Comparison of ENCODE assay signal across 12 cellular contexts in the genomic region with DNA sequence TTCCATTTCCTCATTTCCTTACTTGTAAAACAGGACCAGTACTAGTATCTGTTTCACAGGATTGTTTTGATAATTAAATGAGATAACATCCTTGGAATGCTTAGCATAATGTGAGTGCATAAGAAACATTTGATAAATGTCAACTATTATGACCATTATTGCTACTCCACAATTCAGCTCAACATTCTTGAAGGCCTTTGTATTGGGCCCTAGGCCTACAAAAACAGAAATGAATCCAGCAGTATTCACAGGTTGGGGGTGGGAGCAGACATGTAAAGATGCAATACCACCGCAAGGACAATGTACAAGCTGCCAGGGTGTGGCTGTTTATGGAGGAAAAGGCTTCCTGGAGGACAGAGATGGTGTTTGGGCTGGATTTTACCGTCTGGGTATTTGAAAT. TPM values are rescaled to one million over a fixed set of nuclear protein-coding genes. Genes with fewer than 3 reads are reported as not detected.
A peak's percentile ranks its signal among the peaks of the same experiment; 100 is the strongest.
DNase-seq lines count a peak whose midpoint lies in the region; ATAC-seq and TF ChIP-seq lines count a peak whose summit lies in the region.
"Had no signal": no experiment of that assay in that cellular context is flagged by ENCODE, and none has a peak within 500 bp of the region (broad histone marks: within the 10 kb centered on the region; RNA-seq: fewer than 3 reads in every experiment).

No MANE protein-coding gene starts in this region.

- H3K27ac Mint-ChIP-seq in activated B cell treated with CpG ODN at 0.5 μM for 24 hours, result peak overlapping the region; percentile 47
- peak overlapping the region; percentile 62 for H3K27ac Mint-ChIP-seq in stimulated activated memory B cell treated with anti-CD40 and anti-IgM and Interleukin-4, amounts not matched to agents 10 μg/mL and 1 μg/mL and 100 μg/mL, for 72 hours

- CTCF ChIA-PET in activated B cell treated with CpG ODN at 0.5 μM for 24 hours (lab: Charles Lee), result interaction anchor here (1.2 kb wide), 1 partner anchor 104 kb away, joined by 6 read pairs; no protein-coding TSS in a partner anchor

- no peaks in the 10 kb centered on the region for H3K36me3 Mint-ChIP-seq in activated B cell treated with CpG ODN at 0.5 μM for 24 hours (ENCODE audit: low read depth)
- H3K36me3 Mint-ChIP-seq in stimulated activated memory B cell treated with anti-CD40 and anti-IgM and Interleukin-4, amounts not matched to agents 10 μg/mL and 1 μg/mL and 100 μg/mL, for 72 hours, result no peaks in the 10 kb centered on the region
- H3K36me3 Mint-ChIP-seq: brain had no signal

- H3K4me1 Mint-ChIP-seq in activated B cell treated with CpG ODN at 0.5 μM for 24 hours, result peaks cover 33% of the 10 kb centered on the region
- peaks cover 31% of the 10 kb centered on the region for H3K4me1 Mint-ChIP-seq in stimulated activated memory B cell treated with anti-CD40 and anti-IgM and Interleukin-4, amounts not matched to agents 10 μg/mL and 1 μg/mL and 100 μg/mL, for 72 hours

- DNase-seq in GM04503 (ENCODE audit: low read depth) (peak; percentile 67), activated B cell treated with CpG ODN at 0.5 μM for 24 hours (no peak), fibroblast of the conjunctiva (ENCODE audit: low read depth) (peak; percentile 60), UCSD-AML1 (lab: John Stamatoyannopoulos, UW; ENCODE audit: unreplicated experiment) (no peak), GM13976 (ENCODE audit: low spot score) (no peak), mesenteric fat pad (ENCODE audit: low spot score) (no peak)
- DNase-seq: activated CD8-positive, alpha-beta memory T cell treated with anti-CD3 and anti-CD28 coated beads for 24 hours; stimulated activated CD4-positive, alpha-beta T cell treated with anti-CD3 and anti-CD28 coated beads, Interleukin-1b, Interleukin-23, amount 100 ng/mL, for 48 hours; substantia nigra had no signal

- in situ Hi-C loops in GM13976 (cut with MboI; ENCODE audit: low sequenced_read_pairs, unreplicated experiment), result no loop called here

- POLR2A ChIA-PET in activated B cell treated with CpG ODN at 0.5 μM for 24 hours (lab: Charles Lee), result interaction anchor here (1.1 kb wide), 1 partner anchor 11 kb away, joined by 4 read pairs; no protein-coding TSS in a partner anchor

- H3K9me3 Mint-ChIP-seq in activated B cell treated with CpG ODN at 0.5 μM for 24 hours, result no peaks in the 10 kb centered on the region
- no peaks in the 10 kb centered on the region for H3K9me3 Mint-ChIP-seq in stimulated activated memory B cell treated with anti-CD40 and anti-IgM and Interleukin-4, amounts not matched to agents 10 μg/mL and 1 μg/mL and 100 μg/mL, for 72 hours

- no peak for TF ChIP-seq CTCF in activated B cell treated with CpG ODN at 0.5 μM for 24 hours (IDR thresholded peaks at IDR 0.05)
- no peak for TF ChIP-seq CTCF in GM13976 (IDR thresholded peaks at IDR 0.05; ENCODE audit: borderline replicate concordance, control extremely low read depth, extremely low read depth, insufficient read depth, missing control alignments)

- H3K4me3 Mint-ChIP-seq in activated B cell treated with CpG ODN at 0.5 μM for 24 hours, result peak overlapping the region; percentile 21
- H3K4me3 Mint-ChIP-seq in stimulated activated memory B cell treated with anti-CD40 and anti-IgM and Interleukin-4, amounts not matched to agents 10 μg/mL and 1 μg/mL and 100 μg/mL, for 72 hours, result no peak overlapping the region
- H3K4me3 Mint-ChIP-seq: brain had no signal

- intact Hi-C loops in activated B cell treated with CpG ODN at 0.5 μM for 24 hours (cut with micrococcal nuclease), result loop anchor here (5.0 kb wide), 1 partner anchor 35 kb away; no protein-coding TSS in a partner anchor

- peaks cover 11% of the 10 kb centered on the region for H3K27me3 Mint-ChIP-seq in activated B cell treated with CpG ODN at 0.5 μM for 24 hours
- H3K27me3 Mint-ChIP-seq in stimulated activated memory B cell treated with anti-CD40 and anti-IgM and Interleukin-4, amounts not matched to agents 10 μg/mL and 1 μg/mL and 100 μg/mL, for 72 hours, result peaks cover 20% of the 10 kb centered on the region

- ATAC-seq in activated B cell treated with CpG ODN at 0.5 μM for 24 hours (ENCODE audit: low read depth) (no peak), GM19395 (IDR thresholded peaks at IDR 0.05; ENCODE audit: unreplicated experiment) (no peak)
- ATAC-seq in stimulated activated memory B cell treated with anti-CD40 and anti-IgM and Interleukin-4, amounts not matched to agents 10 μg/mL and 1 μg/mL and 100 μg/mL, for 72 hours, result no peak

RNA-seq across cellular contexts. Expression of a gene that starts 57.2 kb away (rescaled TPM):
- 0.49 and 0.64 TPM in 2 replicates for total RNA-seq in activated B cell treated with CpG ODN at 0.5 μM for 24 hours
- total RNA-seq in mesenteric fat pad, result 59.7 TPM

Comparison
In these comparisons a context has a peak if more than half of its experiments do, and no peak if none do; other contexts are left out.
1. DNase-seq: peak in GM04503 (single experiment) and fibroblast of the conjunctiva (single experiment); none in activated B cell treated with CpG ODN at 0.5 μM for 24 hours (single experiment), UCSD-AML1 (single experiment), GM13976 (single experiment) and mesenteric fat pad (single experiment).
2. RNA of a gene that starts 57.2 kb away (total RNA-seq): 59.7 TPM in mesenteric fat pad (single experiment); 0.49 to 0.64 TPM in activated B cell treated with CpG ODN at 0.5 μM for 24 hours; every median in the first group is over 10 times any median in the second.